2 cellular contexts compared by ENCODE assay signal in the genomic region with DNA sequence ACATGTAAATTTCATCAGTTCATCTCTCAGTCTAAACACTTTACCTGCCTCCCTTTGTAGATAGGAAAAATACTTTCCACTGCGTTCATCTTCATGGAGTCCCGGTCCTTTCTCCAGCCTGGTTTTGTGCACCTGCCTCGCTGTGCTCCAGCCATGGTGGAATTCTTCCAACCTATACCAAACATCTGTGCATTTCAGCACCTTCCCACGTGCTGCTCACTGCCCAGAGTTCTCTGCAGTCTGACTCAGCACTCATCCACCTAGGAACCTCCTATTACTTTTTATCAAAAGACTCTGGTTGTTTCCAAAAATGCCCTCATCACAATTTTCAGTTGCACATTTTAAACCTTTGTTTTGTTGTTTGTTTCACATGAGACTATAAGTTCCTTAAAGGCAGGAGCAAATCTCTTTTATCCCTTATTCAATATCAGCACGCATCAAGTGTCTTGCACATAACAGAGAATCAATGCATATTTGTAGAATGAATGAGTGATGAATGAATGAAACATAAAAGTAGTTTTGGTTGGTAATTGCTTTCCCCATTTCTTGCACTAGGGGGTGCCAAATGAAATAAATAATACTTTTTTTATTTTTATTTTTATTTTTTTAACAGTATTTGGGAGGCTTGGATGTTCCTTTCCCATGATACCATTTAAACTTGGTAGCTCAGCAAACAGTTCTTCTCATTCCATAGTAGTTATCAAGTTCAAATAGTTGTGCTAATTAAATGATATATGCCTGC.
TF ChIP-seq lines count a peak whose summit lies in the region.

No MANE protein-coding gene starts in this region.

TF ChIP-seq in H1, 55 proteins besides CTCF, POLR2A, EP300 and RAD21:
- TF ChIP-seq SRF (IDR thresholded peaks at IDR 0.05; ENCODE audit: low read depth, low read length): no peak
- TF ChIP-seq FOSL1 (IDR thresholded peaks at IDR 0.05; ENCODE audit: insufficient read depth, low read depth, low read length): no peak
- TF ChIP-seq, protein P1, sequence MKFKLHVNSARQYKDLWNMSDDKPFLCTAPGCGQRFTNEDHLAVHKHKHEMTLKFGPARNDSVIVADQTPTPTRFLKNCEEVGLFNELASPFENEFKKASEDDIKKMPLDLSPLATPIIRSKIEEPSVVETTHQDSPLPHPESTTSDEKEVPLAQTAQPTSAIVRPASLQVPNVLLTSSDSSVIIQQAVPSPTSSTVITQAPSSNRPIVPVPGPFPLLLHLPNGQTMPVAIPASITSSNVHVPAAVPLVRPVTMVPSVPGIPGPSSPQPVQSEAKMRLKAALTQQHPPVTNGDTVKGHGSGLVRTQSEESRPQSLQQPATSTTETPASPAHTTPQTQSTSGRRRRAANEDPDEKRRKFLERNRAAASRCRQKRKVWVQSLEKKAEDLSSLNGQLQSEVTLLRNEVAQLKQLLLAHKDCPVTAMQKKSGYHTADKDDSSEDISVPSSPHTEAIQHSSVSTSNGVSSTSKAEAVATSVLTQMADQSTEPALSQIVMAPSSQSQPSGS (IDR thresholded peaks at IDR 0.05; ENCODE audit: low read length): no peak
- no peak for TF ChIP-seq BRCA1 (IDR thresholded peaks at IDR 0.05; ENCODE audit: low read depth, low read length)
- TF ChIP-seq YY1 (IDR thresholded peaks at IDR 0.05; ENCODE audit: low read depth, low read length): no peak
- no peak for TF ChIP-seq SP1 (IDR thresholded peaks at IDR 0.05; ENCODE audit: low read depth, low read length)
- no peak for TF ChIP-seq CBX8 (IDR thresholded peaks at IDR 0.05; ENCODE audit: borderline replicate concordance, low read depth, low read length)
- TF ChIP-seq SIN3A (conservative IDR thresholded peaks at IDR 0.05 in 1 of 2, IDR thresholded peaks at IDR 0.05 in 1 of 2; ENCODE audit: low read depth in 1 of 2, low read length in 2 of 2): no peak
- TF ChIP-seq CHD2 (IDR thresholded peaks at IDR 0.05; ENCODE audit: low read length): no peak
- no peak for TF ChIP-seq ASH2L (IDR thresholded peaks at IDR 0.05; ENCODE audit: low read length)
- no peak for TF ChIP-seq ZNF274 (IDR thresholded peaks at IDR 0.05; ENCODE audit: borderline replicate concordance, extremely low read depth, low read length)

TF ChIP-seq in neural cell, 6 proteins besides CTCF, POLR2A, EP300 and RAD21:
- no peak for TF ChIP-seq POLR2AphosphoS5 (IDR thresholded peaks at IDR 0.05)
- TF ChIP-seq, protein P2, sequence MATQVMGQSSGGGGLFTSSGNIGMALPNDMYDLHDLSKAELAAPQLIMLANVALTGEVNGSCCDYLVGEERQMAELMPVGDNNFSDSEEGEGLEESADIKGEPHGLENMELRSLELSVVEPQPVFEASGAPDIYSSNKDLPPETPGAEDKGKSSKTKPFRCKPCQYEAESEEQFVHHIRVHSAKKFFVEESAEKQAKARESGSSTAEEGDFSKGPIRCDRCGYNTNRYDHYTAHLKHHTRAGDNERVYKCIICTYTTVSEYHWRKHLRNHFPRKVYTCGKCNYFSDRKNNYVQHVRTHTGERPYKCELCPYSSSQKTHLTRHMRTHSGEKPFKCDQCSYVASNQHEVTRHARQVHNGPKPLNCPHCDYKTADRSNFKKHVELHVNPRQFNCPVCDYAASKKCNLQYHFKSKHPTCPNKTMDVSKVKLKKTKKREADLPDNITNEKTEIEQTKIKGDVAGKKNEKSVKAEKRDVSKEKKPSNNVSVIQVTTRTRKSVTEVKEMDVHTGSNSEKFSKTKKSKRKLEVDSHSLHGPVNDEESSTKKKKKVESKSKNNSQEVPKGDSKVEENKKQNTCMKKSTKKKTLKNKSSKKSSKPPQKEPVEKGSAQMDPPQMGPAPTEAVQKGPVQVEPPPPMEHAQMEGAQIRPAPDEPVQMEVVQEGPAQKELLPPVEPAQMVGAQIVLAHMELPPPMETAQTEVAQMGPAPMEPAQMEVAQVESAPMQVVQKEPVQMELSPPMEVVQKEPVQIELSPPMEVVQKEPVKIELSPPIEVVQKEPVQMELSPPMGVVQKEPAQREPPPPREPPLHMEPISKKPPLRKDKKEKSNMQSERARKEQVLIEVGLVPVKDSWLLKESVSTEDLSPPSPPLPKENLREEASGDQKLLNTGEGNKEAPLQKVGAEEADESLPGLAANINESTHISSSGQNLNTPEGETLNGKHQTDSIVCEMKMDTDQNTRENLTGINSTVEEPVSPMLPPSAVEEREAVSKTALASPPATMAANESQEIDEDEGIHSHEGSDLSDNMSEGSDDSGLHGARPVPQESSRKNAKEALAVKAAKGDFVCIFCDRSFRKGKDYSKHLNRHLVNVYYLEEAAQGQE (IDR thresholded peaks at IDR 0.05; ENCODE audit: borderline replicate concordance): no peak
- TF ChIP-seq SMC3 (conservative IDR thresholded peaks at IDR 0.05; ENCODE audit: poor library complexity): peak; percentile 12
